Comparison of ENCODE assay signal across 8 cellular contexts in genomic region chr6:27280064-27280539, GRCh38. TPM values are rescaled to one million over a fixed set of nuclear protein-coding genes. Genes with fewer than 3 reads are reported as not detected.
DNase-seq lines count a peak whose midpoint lies in the region; ATAC-seq, FAIRE-seq and TF ChIP-seq lines count a peak whose summit lies in the region.
"Had no signal": no experiment of that assay in that cellular context is flagged by ENCODE, and none has a peak within 500 bp of the region (broad histone marks: within the 10 kb centered on the region; RNA-seq: fewer than 3 reads in every experiment).

No MANE protein-coding gene starts in this region.

- peaks cover 0 to 1% of the 10 kb centered on the region in 2 donors for H3K9me3 ChIP-seq in left lung
- H3K9me3 ChIP-seq in testis = no peaks in the 10 kb centered on the region

- no peak for TF ChIP-seq POLR2A in testis (IDR thresholded peaks at IDR 0.05)

- H3K27ac ChIP-seq in left lung (no peak overlapping the region), testis (no peak overlapping the region)

- WGBS in testis, 2 donors = 1 to 2% methylated on average over 17 of the region's 17 CpGs

- TF ChIP-seq CTCF in left lung (IDR thresholded peaks at IDR 0.05) (no peak), testis (IDR thresholded peaks at IDR 0.05) (no peak)

- H3K27me3 ChIP-seq in left lung = peaks cover 79 to 100% of the 10 kb centered on the region in 2 donors
- H3K27me3 ChIP-seq in testis = no peaks in the 10 kb centered on the region

- DNase-seq in GM19239 (ENCODE audit: insufficient read length, low spot score) (no peak), NCI-H146 treated with DMSO at 0.1 percent for 48 hours (lab: John Stamatoyannopoulos, UW; ENCODE audit: unreplicated experiment) (peak; percentile 46), left lung (no peak), iPS-NIHi11 (ENCODE audit: low spot score) (no peak), AML-193 (lab: John Stamatoyannopoulos, UW) (no peak), testis (no peak)
- DNase-seq in activated T-cell treated with anti-CD3 and anti-CD28 coated beads, Interleukin-2, amount 50 U/mL, for 48 hours = peak; percentile 65 to 67

- peak; percentile 42 for ATAC-seq in left lung

- intact Hi-C loops in left lung (cut with DNase I) = no loop called here
- intact Hi-C loops in testis (cut with DNase I; ENCODE audit: low total_unique reads) = no loop called here

- H3K36me3 ChIP-seq in left lung (no peaks in the 10 kb centered on the region), testis (ENCODE audit: low read depth, missing control alignments) (no peaks in the 10 kb centered on the region)

- peaks cover 0 to 3% of the 10 kb centered on the region in 2 donors for H3K4me1 ChIP-seq in left lung
- no peaks in the 10 kb centered on the region for H3K4me1 ChIP-seq in testis

- no peak overlapping the region for H3K4me3 ChIP-seq in left lung
- H3K4me3 ChIP-seq in testis = peak overlapping the region in 1 of 2 donors; percentile 38

- FAIRE-seq in GM19239 (lab: Jason Lieb, UNC) = peak; percentile 71

RNA-seq across cellular contexts. Expression of gene POM121L2, which starts 32.0 kb away (rescaled TPM):
- total RNA-seq in left lung (not detected), testis (1 to 10 TPM; 4.2 to 5.1 TPM)
- polyA plus RNA-seq in testis (ENCODE audit: insufficient read depth, low read depth, low replicate concordance) = 18.4 TPM
- total RNA-seq: subcutaneous adipose tissue had no signal

RNA-seq across cellular contexts. Expression of gene PRSS16, which starts 32.6 kb away (rescaled TPM):
- total RNA-seq in left lung = 10 to 100 TPM; 12.3 to 18.3 TPM
- total RNA-seq in testis = 1 to 10 TPM; 7.9 to 8.6 TPM
- 4.5 TPM for polyA plus RNA-seq in testis (ENCODE audit: insufficient read depth, low read depth, low replicate concordance)

Comparison
In these comparisons a context has a peak if more than half of its experiments do, and no peak if none do; other contexts are left out.
1. DNase-seq: peak in NCI-H146 treated with DMSO at 0.1 percent for 48 hours (single experiment) and activated T-cell treated with anti-CD3 and anti-CD28 coated beads, Interleukin-2, amount 50 U/mL, for 48 hours (2 of 2); none in GM19239 (single experiment), left lung (0 of 2), iPS-NIHi11 (single experiment), AML-193 (0 of 2) and testis (single experiment).
2. RNA of gene POM121L2, which starts 32.0 kb away (total RNA-seq): 4.2 to 5.1 TPM in testis; not detected in left lung; every median in the first group is over 4 times any median in the second.